In the genomic region with DNA sequence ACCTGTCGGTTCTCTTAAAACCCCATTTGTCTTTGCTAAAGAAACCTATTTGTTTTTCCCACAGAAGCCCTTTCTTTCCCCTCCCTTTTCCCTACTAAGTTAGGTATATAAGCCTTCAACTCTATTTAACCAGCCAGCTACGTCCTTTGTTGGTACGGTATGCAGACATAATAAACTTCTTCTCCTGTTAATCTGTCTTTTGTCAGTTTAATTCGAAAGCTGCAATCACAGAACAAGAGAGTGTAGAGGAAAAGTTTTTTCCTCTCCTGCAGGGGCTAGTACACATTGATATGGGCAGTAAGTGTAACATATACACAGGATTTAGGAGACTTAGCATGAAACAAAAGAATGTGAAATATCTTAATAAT, we compare ENCODE assay signal across 23 cellular contexts. TPM values are rescaled to one million over a fixed set of nuclear protein-coding genes. Genes with fewer than 3 reads are reported as not detected.
DNase-seq lines count a peak whose midpoint lies in the region; ATAC-seq and TF ChIP-seq lines count a peak whose summit lies in the region.
"Had no signal": no experiment of that assay in that cellular context is flagged by ENCODE, and none has a peak within 500 bp of the region (broad histone marks: within the 10 kb centered on the region; RNA-seq: fewer than 3 reads in every experiment).

No MANE protein-coding gene starts in this region.

- CTCF ChIA-PET in Panc1 (lab: Charles Lee), result no interaction called here

- no peaks in the 10 kb centered on the region for H3K36me3 ChIP-seq in BLaER1 treated with 17β-estradiol and CSF1 and Interleukin-3, amounts not matched to agents 10 nM and 100 nM
- no peaks in the 10 kb centered on the region for H3K36me3 ChIP-seq in Panc1 (ENCODE audit: control insufficient read depth, insufficient read depth, low read length)
- no peaks in the 10 kb centered on the region for H3K36me3 ChIP-seq in mesodermal cell (ENCODE audit: control insufficient read depth, insufficient read depth, low read length)
- H3K36me3 ChIP-seq in stomach smooth muscle (ENCODE audit: control insufficient read depth in 2 of 2, insufficient read depth in 2 of 2, low read length in 2 of 2), result no peaks in the 10 kb centered on the region
- H3K36me3 ChIP-seq: gastrocnemius medialis, left lung, right atrium auricular region had no signal

- no peak overlapping the region for H3K4me3 ChIP-seq in BLaER1 treated with 17β-estradiol and CSF1 and Interleukin-3, amounts not matched to agents 10 nM and 100 nM
- no peak overlapping the region for H3K4me3 ChIP-seq in Panc1 (ENCODE audit: low read depth in 2 of 2, low read length in 2 of 2)
- no peak overlapping the region for H3K4me3 ChIP-seq in mesodermal cell (ENCODE audit: extremely low read depth, insufficient read depth, low read length, poor library complexity, severe bottlenecking)
- no peak overlapping the region for H3K4me3 ChIP-seq in stomach smooth muscle (ENCODE audit: low read length in 2 of 2)
- H3K4me3 ChIP-seq: gastrocnemius medialis, left lung, right atrium auricular region had no signal

- 75 to 100% methylated on average over 1 of the region's 4 CpGs for WGBS in mesodermal cell (ENCODE audit: insufficient coverage in 2 of 2), 2 experiments

- POLR2A ChIA-PET in Panc1 (lab: Charles Lee), result interaction anchor here (0.6 kb wide), 1 partner anchor 81 kb away, joined by 4 read pairs; no protein-coding TSS in a partner anchor

- peaks cover 23 to 33% (median 25%) of the 10 kb centered on the region in 11 experiments; a peak in 20 of 22 replicates for H3K27me3 ChIP-seq in BLaER1 treated with 17β-estradiol and CSF1 and Interleukin-3, amounts not matched to agents 10 nM and 100 nM
- H3K27me3 ChIP-seq in Panc1 (ENCODE audit: control insufficient read depth, insufficient read depth, low read length) (no peaks in the 10 kb centered on the region), stomach smooth muscle (ENCODE audit: control insufficient read depth in 1 of 2, insufficient read depth in 2 of 2, low read length in 2 of 2) (no peaks in the 10 kb centered on the region)
- H3K27me3 ChIP-seq: right atrium auricular region had no signal

- peak overlapping the region in 4 of 11 experiments; percentile 68 to 80 (median 74); a peak in 7 of 22 replicates for H3K9ac ChIP-seq in BLaER1 treated with 17β-estradiol and CSF1 and Interleukin-3, amounts not matched to agents 10 nM and 100 nM
- H3K9ac ChIP-seq in stomach smooth muscle (ENCODE audit: low read length in 2 of 2), result peak overlapping the region in 1 of 2 donors; percentile 39

- ATAC-seq in Panc1 (no peak), GM21360 (IDR thresholded peaks at IDR 0.05; ENCODE audit: unreplicated experiment) (no peak)
- ATAC-seq: left lung had no signal

- no peaks in the 10 kb centered on the region for H3K9me3 ChIP-seq in BLaER1 treated with 17β-estradiol and CSF1 and Interleukin-3, amounts not matched to agents 10 nM and 100 nM (replicated peaks in 1 of 11)
- H3K9me3 ChIP-seq in Panc1 (ENCODE audit: control insufficient read depth, insufficient read depth, low read depth, low read length) (no peaks in the 10 kb centered on the region), mesodermal cell (ENCODE audit: control insufficient read depth, low read length) (no peaks in the 10 kb centered on the region), stomach smooth muscle (ENCODE audit: control insufficient read depth in 2 of 2, low read length in 2 of 2) (no peaks in the 10 kb centered on the region)
- H3K9me3 ChIP-seq: gastrocnemius medialis, left lung, right atrium auricular region had no signal

- peak overlapping the region in 10 of 11 experiments; percentile 81 to 97 (median 94); a peak in 19 of 22 replicates for H3K4me2 ChIP-seq in BLaER1 treated with 17β-estradiol and CSF1 and Interleukin-3, amounts not matched to agents 10 nM and 100 nM

- peak overlapping the region in 4 of 11 experiments; percentile 61 to 86 (median 82); a peak in 3 of 22 replicates for H3K27ac ChIP-seq in BLaER1 treated with 17β-estradiol and CSF1 and Interleukin-3, amounts not matched to agents 10 nM and 100 nM
- H3K27ac ChIP-seq in Panc1 (ENCODE audit: low read length) (peak overlapping the region; percentile 3; the same call in 1 of the 2 replicates), mesodermal cell (ENCODE audit: low read depth, low read length, severe bottlenecking) (peak overlapping the region; percentile 75), stomach smooth muscle (ENCODE audit: low read length) (peak overlapping the region; percentile 75)
- H3K27ac ChIP-seq: left lung had no signal

- BruUV-seq in Panc1 (replicated peaks; lab: Mats Ljungman, UMichigan), result no TSS peak

- H4K20me1 ChIP-seq in BLaER1 treated with 17β-estradiol and CSF1 and Interleukin-3, amounts not matched to agents 10 nM and 100 nM, result no peaks in the 10 kb centered on the region

- TF ChIP-seq CTCF in Panc1 (IDR thresholded peaks at IDR 0.05), result no peak

- intact Hi-C loops in Panc1 (cut with micrococcal nuclease; ENCODE audit: unreplicated experiment), result no loop called here

- DNase-seq in Panc1 (ENCODE audit: low read depth, low spot score) (no peak), HCEC 1CT (no peak), hippocampal formation (lab: John Stamatoyannopoulos, UW) (no peak), SIG-M5 treated with dmso at 0.1 percent for 504 hours (lab: John Stamatoyannopoulos, UW; ENCODE audit: unreplicated experiment) (no peak)
- DNase-seq: ACHN; activated CD4-positive, alpha-beta memory T cell treated with anti-CD3 and anti-CD28 coated beads, Interleukin-2, amount 10 ng/mL, durations not matched to agents 7 days and 5 days; activated CD4-positive, CD25-positive, alpha-beta regulatory T cell treated with anti-CD3 and anti-CD28 coated beads, Interleukin-2, amount 50 U/mL, for 72 hours; central memory CD4-positive, alpha-beta T cell; dermis blood vessel endothelial cell; gastrocnemius medialis; left lung; naive thymus-derived CD4-positive, alpha-beta T cell; NCI-H1105; NCI-H2029; NCI-H2227 treated with DMSO at 0.1 percent for 48 hours; NCI-H69; stimulated activated CD4-positive, alpha-beta T cell treated with anti-CD3 and anti-CD28 coated beads, Interleukin-4, amount 100 ng/mL, for 1 hour; T-helper 1 cell had no signal

- in situ Hi-C loops in Panc1 (cut with HindIII; ENCODE audit: low pct_unique_long_range_greater_than_20kb, low sequenced_read_pairs), result no loop called here

- H3K4me1 ChIP-seq in BLaER1 treated with 17β-estradiol and CSF1 and Interleukin-3, amounts not matched to agents 10 nM and 100 nM, result peaks cover 64 to 95% (median 83%) of the 10 kb centered on the region in 10 experiments
- peaks cover 35% of the 10 kb centered on the region for H3K4me1 ChIP-seq in Panc1 (ENCODE audit: control insufficient read depth, insufficient read depth, low read length)
- peaks cover 33% of the 10 kb centered on the region for H3K4me1 ChIP-seq in mesodermal cell (ENCODE audit: control insufficient read depth, insufficient read depth, low read length, poor library complexity, severe bottlenecking)
- H3K4me1 ChIP-seq in stomach smooth muscle (ENCODE audit: control insufficient read depth, insufficient read depth, low read length), result peaks cover 32% of the 10 kb centered on the region

RNA-seq across cellular contexts. Expression of gene C15orf39, which starts 21.9 kb away (rescaled TPM):
- 17.6 TPM for total RNA-seq in Panc1 (2021; ENCODE audit: unreplicated experiment)
- polyA plus RNA-seq in Panc1 (2012; ENCODE audit: insufficient read length), result 11.7 TPM
- polyA plus RNA-seq in mesodermal cell (2013, experiment 1 of 2), result 18.4 TPM
- 16.9 TPM for polyA plus RNA-seq in mesodermal cell (2013, experiment 2 of 2)
